ENCODE assay signal across 26 cellular contexts in the genomic region with DNA sequence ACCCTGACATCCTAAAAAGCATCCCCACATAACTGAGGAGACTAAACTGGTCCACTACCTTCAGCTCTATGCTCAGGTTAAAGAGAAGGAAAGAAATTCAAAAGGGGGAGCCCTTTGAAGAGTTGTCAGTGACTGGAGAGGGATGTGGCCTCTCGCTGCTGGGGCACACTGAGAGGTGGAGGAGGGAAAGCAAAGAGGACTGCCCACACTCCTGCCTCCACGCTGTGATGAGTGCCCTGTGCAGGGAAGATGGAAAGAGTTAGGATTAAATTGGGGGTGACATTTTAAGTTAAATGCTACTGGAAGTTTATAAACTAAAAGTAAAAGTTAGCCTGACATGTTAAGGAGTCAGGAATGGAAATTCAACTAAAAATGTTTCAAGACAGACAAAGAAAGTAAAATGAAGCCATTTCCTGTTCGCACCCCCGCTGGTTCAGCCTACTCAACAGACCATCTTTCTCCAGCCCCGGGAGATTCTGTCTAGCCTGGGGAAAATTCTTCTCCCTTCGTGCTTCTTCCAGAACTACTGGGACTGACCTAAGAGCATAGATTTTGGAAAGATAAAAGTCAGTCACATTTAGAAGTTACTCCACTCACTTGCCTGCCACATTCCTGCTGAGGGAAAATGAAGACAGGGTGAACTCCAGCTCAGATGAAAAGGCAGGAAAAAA. TPM values are rescaled to one million over a fixed set of nuclear protein-coding genes. Genes with fewer than 3 reads are reported as not detected.
DNase-seq lines count a peak whose midpoint lies in the region; ATAC-seq and TF ChIP-seq lines count a peak whose summit lies in the region.
"Had no signal": no experiment of that assay in that cellular context is flagged by ENCODE, and none has a peak within 500 bp of the region (broad histone marks: within the 10 kb centered on the region; RNA-seq: fewer than 3 reads in every experiment).

No MANE protein-coding gene starts in this region.

- intact Hi-C loops in left cardiac atrium (cut with DNase I) (loop anchor here in 1 of 2 donors (10.0 kb wide), 1 partner anchor 59 kb away; no protein-coding TSS in a partner anchor), vagina (cut with DNase I) (no loop called here), prostate gland (cut with DNase I) (no loop called here)

- peak; percentile 23 for DNase-seq in right atrium auricular region (ENCODE audit: low spot score)
- DNase-seq in left cardiac atrium: no peak
- no peak for DNase-seq in chondrocyte (ENCODE audit: low spot score)
- DNase-seq in vagina (ENCODE audit: extremely low spot score in 2 of 2): no peak
- no peak for DNase-seq in prostate gland (ENCODE audit: low spot score)
- DNase-seq in HUDEP-2 (lab: John Stamatoyannopoulos, UW; ENCODE audit: unreplicated experiment in 76 of 76): no peak
- DNase-seq in NCI-H1105 (lab: John Stamatoyannopoulos, UW): no peak
- DNase-seq: ACHN; activated CD4-positive, alpha-beta T cell treated with anti-CD3 and anti-CD28 coated beads for 48 hours; activated CD8-positive, alpha-beta memory T cell treated with anti-CD3 and anti-CD28 coated beads, Interleukin-2, amount 50 U/mL, for 48 hours; activated gamma-delta T cell; amniotic stem cell; central memory CD4-positive, alpha-beta T cell; effector CD4-positive, alpha-beta T cell; esophagus squamous epithelium; HCEC 1CT; KG1; NCI-H1092 treated with DMSO at 0.1 percent for 48 hours; NCI-H2107; NCI-H524; small intestine; stimulated activated CD4-positive, alpha-beta T cell treated with anti-CD3 and anti-CD28 coated beads, Interleukin-4, amount 100 ng/mL, for 1 hour; stomach had no signal

- H3K9me3 Mint-ChIP-seq in chondrocyte (ENCODE audit: low read depth) (no peaks in the 10 kb centered on the region), nephron (no peaks in the 10 kb centered on the region)
- H3K9me3 Mint-ChIP-seq: CD14-positive monocyte had no signal

- WGBS in prostate gland: 53% methylated on average over 6 of the region's 6 CpGs

- peaks cover 67% of the 10 kb centered on the region for H3K4me1 Mint-ChIP-seq in chondrocyte (ENCODE audit: low read depth)
- peaks cover 21% of the 10 kb centered on the region for H3K4me1 Mint-ChIP-seq in nephron

- TF ChIP-seq POLR2A in vagina (IDR thresholded peaks at IDR 0.05) (no peak), prostate gland (IDR thresholded peaks at IDR 0.05) (no peak)

- H3K36me3 ChIP-seq in right atrium auricular region (no peaks in the 10 kb centered on the region), vagina (no peaks in the 10 kb centered on the region), prostate gland (no peaks in the 10 kb centered on the region)
- H3K36me3 ChIP-seq: esophagus squamous epithelium, stomach had no signal

- H3K27me3 Mint-ChIP-seq in chondrocyte (ENCODE audit: low read depth) (no peaks in the 10 kb centered on the region), nephron (ENCODE audit: low read depth) (no peaks in the 10 kb centered on the region)

- H3K27ac ChIP-seq in right atrium auricular region: peak overlapping the region in 1 of 2 donors; percentile 28
- H3K27ac ChIP-seq in vagina: peak overlapping the region; percentile 7
- H3K27ac ChIP-seq in prostate gland: no peak overlapping the region
- H3K27ac ChIP-seq: esophagus squamous epithelium, stomach had no signal

- no peaks in the 10 kb centered on the region for H3K36me3 Mint-ChIP-seq in chondrocyte (ENCODE audit: low read depth)
- H3K36me3 Mint-ChIP-seq in nephron (ENCODE audit: low read depth): no peaks in the 10 kb centered on the region
- H3K36me3 Mint-ChIP-seq: CD14-positive monocyte had no signal

- H3K4me3 Mint-ChIP-seq in chondrocyte (ENCODE audit: unreplicated experiment) (peak overlapping the region; percentile 40), nephron (no peak overlapping the region)
- H3K4me3 Mint-ChIP-seq: CD14-positive monocyte had no signal

- ATAC-seq in left cardiac atrium: no peak
- ATAC-seq: GM12878 had no signal

- H3K9me3 ChIP-seq in right atrium auricular region (no peaks in the 10 kb centered on the region), vagina (no peaks in the 10 kb centered on the region), prostate gland (no peaks in the 10 kb centered on the region)
- H3K9me3 ChIP-seq: esophagus squamous epithelium, stomach had no signal

- H3K27me3 ChIP-seq in right atrium auricular region (no peaks in the 10 kb centered on the region), vagina (no peaks in the 10 kb centered on the region), prostate gland (replicated peaks; ENCODE audit: insufficient read depth) (no peaks in the 10 kb centered on the region)
- H3K27me3 ChIP-seq: esophagus squamous epithelium, stomach had no signal

- TF ChIP-seq CTCF in right atrium auricular region (IDR thresholded peaks at IDR 0.05): no peak
- no peak for TF ChIP-seq CTCF in chondrocyte (IDR thresholded peaks at IDR 0.05)
- no peak for TF ChIP-seq CTCF in nephron (IDR thresholded peaks at IDR 0.05; ENCODE audit: unreplicated experiment in 3 of 3)
- TF ChIP-seq CTCF in vagina (IDR thresholded peaks at IDR 0.05): no peak
- no peak for TF ChIP-seq CTCF in prostate gland (IDR thresholded peaks at IDR 0.05)

- peaks cover 0 to 22% of the 10 kb centered on the region in 2 donors for H3K4me1 ChIP-seq in right atrium auricular region
- H3K4me1 ChIP-seq in vagina: peaks cover 13% of the 10 kb centered on the region
- H3K4me1 ChIP-seq in prostate gland (replicated peaks): no peaks in the 10 kb centered on the region

- H3K4me3 ChIP-seq in right atrium auricular region (no peak overlapping the region), vagina (no peak overlapping the region), prostate gland (no peak overlapping the region)
- H3K4me3 ChIP-seq: esophagus squamous epithelium, GM12878, stomach had no signal

- peak overlapping the region; percentile 99 for H3K27ac Mint-ChIP-seq in chondrocyte (ENCODE audit: unreplicated experiment)
- peak overlapping the region; percentile 65 to 89 (median 76) for H3K27ac Mint-ChIP-seq in nephron

RNA-seq across cellular contexts. Expression of a gene that starts 17.8 kb away (rescaled TPM):
- total RNA-seq in right atrium auricular region (10 to 100 TPM; 11.1 to 13.9 TPM), left cardiac atrium (10 to 100 TPM; 22.9 to 23.5 TPM), chondrocyte (22.7 to 25.4 TPM (median 23.7 TPM) in 3 replicates), vagina (21.1 TPM), prostate gland (10 to 100 TPM in 1 of 2 donors, 1 to 10 TPM in 1; 5.0 to 26.4 TPM)
